1 cellular context compared by ENCODE assay signal in genomic region chr7:47538846-47539311, GRCh38.
TF ChIP-seq lines count a peak whose summit lies in the region.

No MANE protein-coding gene starts in this region.

TF ChIP-seq in HepG2, 621 proteins besides CTCF, POLR2A, EP300 and RAD21 (continued from another document and continues in another):
- 0 out of 2 replicates have a peak, but pooled peaks have one; percentile 39 for TF ChIP-seq HNF1A (IDR thresholded peaks at IDR 0.05; ENCODE audit: low read depth)
- TF ChIP-seq HNF1A (CRISPR knock-in tag; IDR thresholded peaks at IDR 0.05; ENCODE audit: borderline replicate concordance), result no peak
- no peak for TF ChIP-seq MTF2 (CRISPR knock-in tag; IDR thresholded peaks at IDR 0.05; ENCODE audit: borderline replicate concordance)
- TF ChIP-seq ZNF576 (CRISPR knock-in tag; IDR thresholded peaks at IDR 0.05), result no peak
- no peak for TF ChIP-seq MXD1 (CRISPR knock-in tag; IDR thresholded peaks at IDR 0.05)
- TF ChIP-seq THAP11 (CRISPR knock-in tag; IDR thresholded peaks at IDR 0.05), result no peak
- TF ChIP-seq RFXANK (CRISPR knock-in tag; IDR thresholded peaks at IDR 0.05), result no peak
- no peak for TF ChIP-seq ZNF274 (CRISPR knock-in tag; IDR thresholded peaks at IDR 0.05)
- TF ChIP-seq HBP1 (CRISPR knock-in tag; IDR thresholded peaks at IDR 0.05; ENCODE audit: low read depth), result no peak
- TF ChIP-seq ZMYM2 (CRISPR knock-in tag; IDR thresholded peaks at IDR 0.05), result no peak
- no peak for TF ChIP-seq DPF2 (CRISPR knock-in tag; IDR thresholded peaks at IDR 0.05; ENCODE audit: borderline replicate concordance, low read depth)
- no peak for TF ChIP-seq FOSL1 (CRISPR knock-in tag; IDR thresholded peaks at IDR 0.05; ENCODE audit: borderline replicate concordance)
- TF ChIP-seq ZFP1 (CRISPR knock-in tag; IDR thresholded peaks at IDR 0.05), result no peak
- no peak for TF ChIP-seq CBX2 (IDR thresholded peaks at IDR 0.05; ENCODE audit: low read depth, low read length)
- TF ChIP-seq CBX2 (CRISPR knock-in tag; IDR thresholded peaks at IDR 0.05; ENCODE audit: low read depth), result no peak
- TF ChIP-seq HOXA3 (CRISPR knock-in tag; IDR thresholded peaks at IDR 0.05), result no peak
- TF ChIP-seq SRSF4 (IDR thresholded peaks at IDR 0.05; ENCODE audit: low read depth, low read length, poor library complexity, severe bottlenecking), result no peak
- TF ChIP-seq CREM (IDR thresholded peaks at IDR 0.05), result peak; percentile 54; the same call in 1 of the 2 replicates
- TF ChIP-seq CREM (CRISPR knock-in tag; IDR thresholded peaks at IDR 0.05), result no peak
- TF ChIP-seq PAX8 (CRISPR knock-in tag; IDR thresholded peaks at IDR 0.05; ENCODE audit: borderline replicate concordance), result no peak
- peak; percentile 48; the same call in 1 of the 2 replicates for TF ChIP-seq ZBTB33 (CRISPR knock-in tag; IDR thresholded peaks at IDR 0.05)
- TF ChIP-seq ZNF232 (CRISPR knock-in tag; IDR thresholded peaks at IDR 0.05; ENCODE audit: borderline replicate concordance), result no peak
- peak; percentile 58; the same call in 1 of the 2 replicates for TF ChIP-seq TARDBP (CRISPR knock-in tag; IDR thresholded peaks at IDR 0.05)
- TF ChIP-seq STAT5B (CRISPR knock-in tag; IDR thresholded peaks at IDR 0.05), result no peak
- peak; percentile 45 for TF ChIP-seq TBL1XR1 (IDR thresholded peaks at IDR 0.05; ENCODE audit: borderline replicate concordance, low read length, partially characterized antibody)
- TF ChIP-seq DNMT3B (CRISPR knock-in tag; conservative IDR thresholded peaks at IDR 0.05), result no peak
- no peak for TF ChIP-seq KLF9 (CRISPR knock-in tag; IDR thresholded peaks at IDR 0.05; ENCODE audit: low read depth)
- TF ChIP-seq DBP (CRISPR knock-in tag; IDR thresholded peaks at IDR 0.05; ENCODE audit: not compliant biosample characterization), result no peak
- TF ChIP-seq RNF2 (conservative IDR thresholded peaks at IDR 0.05; ENCODE audit: low read depth), result no peak
- no peak for TF ChIP-seq ZBTB44 (CRISPR knock-in tag; IDR thresholded peaks at IDR 0.05)
- TF ChIP-seq MEIS2 (CRISPR knock-in tag; IDR thresholded peaks at IDR 0.05), result no peak
- peak; percentile 60 for TF ChIP-seq HNF4A (CRISPR knock-in tag; IDR thresholded peaks at IDR 0.05)
- no peak for TF ChIP-seq SMARCE1 (IDR thresholded peaks at IDR 0.05; ENCODE audit: borderline replicate concordance)
- TF ChIP-seq MED13 (CRISPR knock-in tag; IDR thresholded peaks at IDR 0.05), result no peak; the same call in 1 of the 2 replicates
- TF ChIP-seq CBX5 (CRISPR knock-in tag; IDR thresholded peaks at IDR 0.05; ENCODE audit: borderline replicate concordance), result no peak
- peak; percentile 66 for TF ChIP-seq ZNF614 (CRISPR knock-in tag; IDR thresholded peaks at IDR 0.05; ENCODE audit: borderline replicate concordance)
- TF ChIP-seq ZNF609 (CRISPR knock-in tag; IDR thresholded peaks at IDR 0.05; ENCODE audit: borderline replicate concordance), result peak; percentile 30
- TF ChIP-seq NONO (IDR thresholded peaks at IDR 0.05), result no peak
- TF ChIP-seq NONO (CRISPR knock-in tag; conservative IDR thresholded peaks at IDR 0.05), result no peak; the same call in 1 of the 2 replicates
- no peak for TF ChIP-seq HES4 (CRISPR knock-in tag; IDR thresholded peaks at IDR 0.05; ENCODE audit: borderline replicate concordance)
- TF ChIP-seq ZNF552 (CRISPR knock-in tag; IDR thresholded peaks at IDR 0.05; ENCODE audit: borderline replicate concordance), result no peak
- TF ChIP-seq MZF1 (CRISPR knock-in tag; IDR thresholded peaks at IDR 0.05; ENCODE audit: borderline replicate concordance), result no peak
- no peak for TF ChIP-seq JUN (CRISPR knock-in tag; IDR thresholded peaks at IDR 0.05)
- no peak for TF ChIP-seq RBFOX2 (IDR thresholded peaks at IDR 0.05; ENCODE audit: low read depth, low read length)
- peak; percentile 84 for TF ChIP-seq TEAD3 (CRISPR knock-in tag; optimal IDR thresholded peaks at IDR 0.05; ENCODE audit: borderline replicate concordance)
- TF ChIP-seq ZNF3 (CRISPR knock-in tag; IDR thresholded peaks at IDR 0.05), result no peak
- TF ChIP-seq ZFP36L2 (CRISPR knock-in tag; IDR thresholded peaks at IDR 0.05), result no peak
- no peak for TF ChIP-seq E2F2 (CRISPR knock-in tag; IDR thresholded peaks at IDR 0.05; ENCODE audit: borderline replicate concordance)
- no peak for TF ChIP-seq ATF7 (IDR thresholded peaks at IDR 0.05)
- TF ChIP-seq ATF7 (CRISPR knock-in tag; IDR thresholded peaks at IDR 0.05), result no peak
- no peak for TF ChIP-seq ZFYVE20 (CRISPR knock-in tag; IDR thresholded peaks at IDR 0.05; ENCODE audit: borderline replicate concordance, low read depth)
- no peak for TF ChIP-seq CREBL2 (CRISPR knock-in tag; IDR thresholded peaks at IDR 0.05; ENCODE audit: borderline replicate concordance)
- TF ChIP-seq SP140L (CRISPR knock-in tag; IDR thresholded peaks at IDR 0.05; ENCODE audit: borderline replicate concordance), result no peak
- no peak; the same call in 1 of the 2 replicates for TF ChIP-seq ELF1 (CRISPR knock-in tag; IDR thresholded peaks at IDR 0.05)
- no peak for TF ChIP-seq ZNF180 (CRISPR knock-in tag; IDR thresholded peaks at IDR 0.05; ENCODE audit: borderline replicate concordance, low read depth)
